In genomic region chr20:20549267-20549612, GRCh38 we compare ENCODE assay signal across 12 cellular contexts.
DNase-seq lines count a peak whose midpoint lies in the region; ATAC-seq and TF ChIP-seq lines count a peak whose summit lies in the region.
"Had no signal": no experiment of that assay in that cellular context is flagged by ENCODE, and none has a peak within 500 bp of the region (broad histone marks: within the 10 kb centered on the region; RNA-seq: fewer than 3 reads in every experiment).

No MANE protein-coding gene starts in this region.

- H3K56ac ChIP-seq in mesendoderm (ENCODE audit: low read length) = no peak overlapping the region

- ATAC-seq in PC-3 = peak; percentile 17
- ATAC-seq in activated T-helper 17 cell treated with anti-CD3 and anti-CD28 coated beads, Interleukin-2, amount 50 U/mL, for 72 hours (replicated peaks) = no peak
- no peak for ATAC-seq in HG03159 (IDR thresholded peaks at IDR 0.05; ENCODE audit: unreplicated experiment)

- H3K4me2 ChIP-seq in PC-3 (ENCODE audit: low read length) (peak overlapping the region; percentile 71), mesendoderm (ENCODE audit: low read length) (no peak overlapping the region)

- H3K9me2 ChIP-seq in PC-3 (replicated peaks; ENCODE audit: low read length) = no peaks in the 10 kb centered on the region

- H3K4me3 ChIP-seq in PC-3 (ENCODE audit: low read length) = peak overlapping the region; percentile 45; the same call in 1 of the 2 replicates
- H3K4me3 ChIP-seq in mesendoderm (ENCODE audit: low read length) = no peak overlapping the region
- H3K4me3 ChIP-seq: vagina had no signal

- no peak overlapping the region for H2BK15ac ChIP-seq in mesendoderm (replicated peaks; ENCODE audit: low read depth)

- H3K4me1 Mint-ChIP-seq in HFFc6 (ENCODE audit: low read depth) = peaks cover 22% of the 10 kb centered on the region
- peaks cover 62% of the 10 kb centered on the region for H3K4me1 Mint-ChIP-seq in glutamatergic neuron (ENCODE audit: low read depth, unreplicated experiment)
- peaks cover 13% of the 10 kb centered on the region for H3K4me1 Mint-ChIP-seq in activated T-helper 17 cell treated with anti-CD3 and anti-CD28 coated beads, Interleukin-2, amount 50 U/mL, for 72 hours

- no peak overlapping the region for H2BK120ac ChIP-seq in mesendoderm (ENCODE audit: low read depth, low read length)

- H4K8ac ChIP-seq in mesendoderm (ENCODE audit: low read depth, low read length) = no peak overlapping the region

- H3K79me2 ChIP-seq in PC-3 (ENCODE audit: low read length) (no peaks in the 10 kb centered on the region), mesendoderm (ENCODE audit: control insufficient read depth, insufficient read depth, low read length) (no peaks in the 10 kb centered on the region)

- H2AK5ac ChIP-seq in mesendoderm (ENCODE audit: low read length) = no peak overlapping the region

- no peaks in the 10 kb centered on the region for H3K79me1 ChIP-seq in mesendoderm (ENCODE audit: low read length)

- no peaks in the 10 kb centered on the region for H3K9me3 ChIP-seq in PC-3 (ENCODE audit: low read length)
- H3K9me3 ChIP-seq: vagina had no signal

- H4K5ac ChIP-seq in mesendoderm (ENCODE audit: low read length) = no peak overlapping the region

- no CpG with 5 or more reads among the region's 6 CpGs for WGBS in mesendoderm (ENCODE audit: extremely low coverage, insufficient coverage, low lambda C conversion rate)

- peak overlapping the region; percentile 58 for H3K9ac ChIP-seq in PC-3 (ENCODE audit: low read length)
- H3K9ac ChIP-seq in mesendoderm (ENCODE audit: low read length) = no peak overlapping the region

- H3K27ac Mint-ChIP-seq in HFFc6 (peak overlapping the region; percentile 60; the same call in 1 of the 2 replicates), glutamatergic neuron (ENCODE audit: unreplicated experiment) (peak overlapping the region; percentile 83)
- H3K27ac Mint-ChIP-seq in activated T-helper 17 cell treated with anti-CD3 and anti-CD28 coated beads, Interleukin-2, amount 50 U/mL, for 72 hours = no peak overlapping the region
- H3K27ac Mint-ChIP-seq: activated naive CD8-positive, alpha-beta T cell treated with anti-CD3 and anti-CD28 coated beads, Interleukin-2, amount 10 ng/mL, durations not matched to agents 7 days and 5 days; mesothelial cell of epicardium had no signal

- H3K27me3 ChIP-seq in PC-3 (ENCODE audit: low read length) = no peaks in the 10 kb centered on the region
- no peaks in the 10 kb centered on the region for H3K27me3 ChIP-seq in mesendoderm (ENCODE audit: insufficient read depth, low read length, poor library complexity)
- H3K27me3 ChIP-seq: vagina had no signal

- H2AFZ ChIP-seq in PC-3 (ENCODE audit: low read length) = peak overlapping the region; percentile 19

- no TSS peak for BruUV-seq in PC-3 (replicated peaks; lab: Mats Ljungman, UMichigan)

- TF ChIP-seq CTCF in HFFc6 (IDR thresholded peaks at IDR 0.05) (no peak), PC-3 (conservative IDR thresholded peaks at IDR 0.05; ENCODE audit: low read depth, low read length) (no peak), glutamatergic neuron (IDR thresholded peaks at IDR 0.05; ENCODE audit: partially characterized antibody, unreplicated experiment) (no peak)

- CTCF ChIA-PET in PC-3 (lab: Charles Lee) = interaction anchor here (1.0 kb wide), 1 partner anchor 29 kb away, joined by 4 read pairs; no protein-coding TSS in a partner anchor

- H3K27me3 Mint-ChIP-seq in HFFc6 (ENCODE audit: insufficient read depth) (no peaks in the 10 kb centered on the region), glutamatergic neuron (ENCODE audit: unreplicated experiment) (peaks cover 7% of the 10 kb centered on the region)
- no peaks in the 10 kb centered on the region for H3K27me3 Mint-ChIP-seq in activated T-helper 17 cell treated with anti-CD3 and anti-CD28 coated beads, Interleukin-2, amount 50 U/mL, for 72 hours
- H3K27me3 Mint-ChIP-seq: activated naive CD8-positive, alpha-beta T cell treated with anti-CD3 and anti-CD28 coated beads, Interleukin-2, amount 10 ng/mL, durations not matched to agents 7 days and 5 days had no signal

- H3K4ac ChIP-seq in mesendoderm (ENCODE audit: low read depth, low read length) = no peak overlapping the region

- H3K9me3 Mint-ChIP-seq in HFFc6 (no peaks in the 10 kb centered on the region), glutamatergic neuron (ENCODE audit: unreplicated experiment) (peaks cover 4% of the 10 kb centered on the region)
- H3K9me3 Mint-ChIP-seq in activated T-helper 17 cell treated with anti-CD3 and anti-CD28 coated beads, Interleukin-2, amount 50 U/mL, for 72 hours = no peaks in the 10 kb centered on the region
- H3K9me3 Mint-ChIP-seq: activated naive CD8-positive, alpha-beta T cell treated with anti-CD3 and anti-CD28 coated beads, Interleukin-2, amount 10 ng/mL, durations not matched to agents 7 days and 5 days; mesothelial cell of epicardium had no signal

- H3K4me1 ChIP-seq in PC-3 (ENCODE audit: insufficient read depth, low read length) = peaks cover 53% of the 10 kb centered on the region
- no peaks in the 10 kb centered on the region for H3K4me1 ChIP-seq in mesendoderm (ENCODE audit: control insufficient read depth, low read depth, low read length)

- peaks cover 4% of the 10 kb centered on the region for H3F3A ChIP-seq in PC-3 (ENCODE audit: low read length, unreplicated experiment)

- intact Hi-C loops in PC-3 (cut with micrococcal nuclease) = no loop called here

- H3K18ac ChIP-seq in mesendoderm (ENCODE audit: low read length) = no peak overlapping the region

- peak; percentile 99 for DNase-seq in DMS 273 (lab: John Stamatoyannopoulos, UW; ENCODE audit: unreplicated experiment)
- DNase-seq in HFFc6 = no peak
- peak; percentile 70 for DNase-seq in PC-3
- DNase-seq in glutamatergic neuron = no peak
- no peak for DNase-seq in mesendoderm
- DNase-seq in GOT3 (lab: John Stamatoyannopoulos, UW) = no peak
- DNase-seq: activated naive CD8-positive, alpha-beta T cell treated with anti-CD3 and anti-CD28 coated beads, Interleukin-2, amount 10 ng/mL, durations not matched to agents 7 days and 5 days; head of caudate nucleus had no signal

- no peak overlapping the region for H2BK5ac ChIP-seq in mesendoderm (ENCODE audit: low read length)

- no peaks in the 10 kb centered on the region for H4K20me1 ChIP-seq in PC-3 (ENCODE audit: low read length)

- H3K4me3 Mint-ChIP-seq in HFFc6 = no peak overlapping the region
- no peak overlapping the region for H3K4me3 Mint-ChIP-seq in glutamatergic neuron (ENCODE audit: unreplicated experiment)
- no peak overlapping the region for H3K4me3 Mint-ChIP-seq in activated T-helper 17 cell treated with anti-CD3 and anti-CD28 coated beads, Interleukin-2, amount 50 U/mL, for 72 hours
- H3K4me3 Mint-ChIP-seq: activated naive CD8-positive, alpha-beta T cell treated with anti-CD3 and anti-CD28 coated beads, Interleukin-2, amount 10 ng/mL, durations not matched to agents 7 days and 5 days; mesothelial cell of epicardium had no signal

- H3K23ac ChIP-seq in mesendoderm (ENCODE audit: low read length) = no peak overlapping the region

- no peaks in the 10 kb centered on the region for H3K36me3 ChIP-seq in PC-3 (ENCODE audit: low read depth, low read length)
- no peaks in the 10 kb centered on the region for H3K36me3 ChIP-seq in mesendoderm (ENCODE audit: control insufficient read depth, insufficient read depth, low read length)
- H3K36me3 ChIP-seq: vagina had no signal

- POLR2A ChIA-PET in PC-3 (lab: Charles Lee; ENCODE audit: unreplicated experiment) = no interaction called here

- H3K27ac ChIP-seq in PC-3 (ENCODE audit: low read length) (peak overlapping the region; percentile 95), mesendoderm (ENCODE audit: low read depth, low read length) (no peak overlapping the region)
- H3K27ac ChIP-seq: vagina had no signal

- H3K36me3 Mint-ChIP-seq in HFFc6 (ENCODE audit: low read depth) (no peaks in the 10 kb centered on the region), glutamatergic neuron (ENCODE audit: unreplicated experiment) (no peaks in the 10 kb centered on the region)
- peaks cover 34% of the 10 kb centered on the region for H3K36me3 Mint-ChIP-seq in activated T-helper 17 cell treated with anti-CD3 and anti-CD28 coated beads, Interleukin-2, amount 50 U/mL, for 72 hours (ENCODE audit: low read depth)

Comparison
In these comparisons a context has a peak if more than half of its experiments do, and no peak if none do; other contexts are left out.
1. DNase-seq: peak in DMS 273 (single experiment) and PC-3 (single experiment); none in HFFc6 (single experiment), glutamatergic neuron (single experiment), mesendoderm (single experiment) and GOT3 (single experiment).